In genomic region chr9:13568446-13568845, GRCh38 we compare ENCODE assay signal across 8 cellular contexts.
DNase-seq lines count a peak whose midpoint lies in the region; ATAC-seq, FAIRE-seq and TF ChIP-seq lines count a peak whose summit lies in the region.

No MANE protein-coding gene starts in this region.

- H3K27ac ChIP-seq in esophagus (ENCODE audit: low read depth in 2 of 2, low read length in 1 of 2) (peak overlapping the region; percentile 30 to 48), muscle layer of duodenum (ENCODE audit: low read length) (peak overlapping the region; percentile 59)

- TF ChIP-seq CTCF in AG04449 (IDR thresholded peaks at IDR 0.05; ENCODE audit: insufficient read depth, low read length, missing control alignments): no peak

- ATAC-seq in GM18873 (IDR thresholded peaks at IDR 0.05; ENCODE audit: low FRiP score, unreplicated experiment) (no peak), GM19397 (IDR thresholded peaks at IDR 0.05; ENCODE audit: unreplicated experiment) (no peak), GM21367 (IDR thresholded peaks at IDR 0.05; ENCODE audit: unreplicated experiment) (no peak)

- H3K4me1 ChIP-seq in esophagus (ENCODE audit: control insufficient read depth in 2 of 2, insufficient read depth in 2 of 2, low read length in 1 of 2): no peaks in the 10 kb centered on the region
- peaks cover 3 to 7% of the 10 kb centered on the region in 2 donors for H3K4me1 ChIP-seq in muscle layer of duodenum (ENCODE audit: control insufficient read depth in 1 of 2, insufficient read depth in 2 of 2, low read length in 2 of 2)

- H3K9me3 ChIP-seq in esophagus (ENCODE audit: control insufficient read depth in 2 of 2, insufficient read depth in 1 of 2, low read depth in 1 of 2, low read length in 1 of 2) (no peaks in the 10 kb centered on the region), muscle layer of duodenum (ENCODE audit: control insufficient read depth in 1 of 2, low read length in 2 of 2) (no peaks in the 10 kb centered on the region)

- H3K27me3 ChIP-seq in esophagus (ENCODE audit: control insufficient read depth in 1 of 2, insufficient read depth in 2 of 2, low read length in 2 of 2) (no peaks in the 10 kb centered on the region), muscle layer of duodenum (ENCODE audit: low read depth, low read length) (no peaks in the 10 kb centered on the region)

- CTCF ChIA-PET in AG04449 (lab: Yijun Ruan, JAX): no interaction called here

- peak overlapping the region; percentile 10 for H3K4me3 ChIP-seq in AG04449 (ENCODE audit: low read depth, low read length)
- H3K4me3 ChIP-seq in esophagus (ENCODE audit: low read depth in 1 of 2, low read length in 2 of 2): no peak overlapping the region
- H3K4me3 ChIP-seq in muscle layer of duodenum (ENCODE audit: low read depth in 1 of 2, low read length in 2 of 2): peak overlapping the region; percentile 28 to 52

- POLR2A ChIA-PET in AG04449 (lab: Yijun Ruan, JAX): no interaction called here

- FAIRE-seq in RCC 7860 (lab: Jason Lieb, UNC): no peak

- 33 to 38% methylated on average over 5 of the region's 5 CpGs for WGBS in esophagus, 2 donors

- H3K36me3 ChIP-seq in esophagus (ENCODE audit: control insufficient read depth in 2 of 2, insufficient read depth in 2 of 2, low read length in 1 of 2) (no peaks in the 10 kb centered on the region), muscle layer of duodenum (ENCODE audit: control insufficient read depth in 1 of 2, insufficient read depth in 2 of 2, low read length in 2 of 2) (no peaks in the 10 kb centered on the region)

- no peak for DNase-seq in AG04449 (ENCODE audit: low read depth, low spot score)
- peak; percentile 76 for DNase-seq in NCI-H2196 (lab: John Stamatoyannopoulos, UW; ENCODE audit: unreplicated experiment)
- no peak for DNase-seq in RCC 7860 (ENCODE audit: low spot score)

Comparison
In these comparisons a context has a peak if more than half of its experiments do, and no peak if none do; other contexts are left out.
1. H3K4me3 ChIP-seq: peak in AG04449 (single experiment) and muscle layer of duodenum (2 of 2); none in esophagus (0 of 2).